ENCODE assay signal across 14 cellular contexts in the genomic region with DNA sequence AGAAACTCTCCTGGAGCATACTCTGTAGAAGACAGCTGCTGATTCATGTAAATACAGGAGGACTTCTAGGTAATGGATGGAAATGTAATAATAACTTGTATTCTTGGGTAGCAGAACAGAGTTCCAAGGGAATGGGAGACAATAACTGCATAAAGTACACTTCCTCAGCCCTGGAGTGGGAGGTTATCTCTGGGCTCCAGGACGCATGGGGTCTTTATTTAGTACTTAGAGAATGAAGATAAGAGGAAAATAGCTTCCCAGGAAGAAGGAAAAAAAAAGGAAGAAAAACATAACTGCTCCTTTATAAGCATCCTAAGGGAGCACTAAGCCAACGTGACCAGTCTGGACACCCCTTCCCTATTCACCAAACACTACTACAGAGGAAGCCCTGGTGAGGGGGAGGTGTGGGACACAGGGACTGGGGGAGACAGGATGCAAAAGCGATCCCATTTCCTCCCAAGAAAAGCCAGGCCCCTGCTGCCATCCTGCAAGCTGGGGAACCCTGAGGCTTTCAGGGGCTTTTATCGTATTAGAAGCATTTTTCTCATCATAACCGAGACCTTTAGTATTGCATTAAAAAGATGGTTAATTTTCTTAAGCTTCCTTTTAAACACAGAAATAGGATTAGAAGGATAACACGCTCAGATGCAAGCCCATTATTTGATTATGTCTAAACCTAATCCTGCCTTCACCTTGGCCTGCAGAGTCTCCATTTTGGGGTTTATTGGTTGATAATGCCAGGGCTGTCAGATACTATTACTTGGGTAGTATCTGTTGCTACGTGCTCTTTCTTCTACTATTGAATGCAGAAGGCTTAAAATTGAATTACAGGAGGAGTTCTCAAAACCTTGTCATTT.
A peak's percentile ranks its signal among the peaks of the same experiment; 100 is the strongest.
DNase-seq lines count a peak whose midpoint lies in the region; ATAC-seq and TF ChIP-seq lines count a peak whose summit lies in the region.
"Had no signal": no experiment of that assay in that cellular context is flagged by ENCODE, and none has a peak within 500 bp of the region (broad histone marks: within the 10 kb centered on the region; RNA-seq: fewer than 3 reads in every experiment).

No MANE protein-coding gene starts in this region.

- peaks cover 98% of the 10 kb centered on the region for H3K4me1 ChIP-seq in left ventricle myocardium inferior
- H3K4me1 ChIP-seq in SK-N-SH (ENCODE audit: control insufficient read depth in 1 of 2, insufficient read depth in 2 of 2, low read depth in 1 of 2, low read length in 1 of 2): peaks cover 6 to 66% of the 10 kb centered on the region in 2 experiments; a peak in 3 of 4 replicates
- H3K4me1 ChIP-seq in skeletal muscle tissue (ENCODE audit: control insufficient read depth in 3 of 3, insufficient read depth in 3 of 3, low read length in 3 of 3): peaks cover 6 to 14% (median 12%) of the 10 kb centered on the region in 3 donors

- H3F3A ChIP-seq in SK-N-SH (replicated peaks; ENCODE audit: insufficient read depth): no peaks in the 10 kb centered on the region

- peaks cover 76% of the 10 kb centered on the region for H3K4me1 Mint-ChIP-seq in glutamatergic neuron (ENCODE audit: low read depth, unreplicated experiment)
- H3K4me1 Mint-ChIP-seq in activated naive CD8-positive, alpha-beta T cell treated with anti-CD3 and anti-CD28 coated beads for 36 hours: peaks cover 31% of the 10 kb centered on the region

- TF ChIP-seq RAD21 in SK-N-SH (IDR thresholded peaks at IDR 0.05; ENCODE audit: low read length): peak; percentile 30; the same call in 1 of the 2 replicates

- peak overlapping the region; percentile 87 for H3K27ac Mint-ChIP-seq in glutamatergic neuron (ENCODE audit: unreplicated experiment)
- no peak overlapping the region for H3K27ac Mint-ChIP-seq in activated naive CD8-positive, alpha-beta T cell treated with anti-CD3 and anti-CD28 coated beads for 36 hours

- H3K9me3 ChIP-seq in left ventricle myocardium inferior (replicated peaks) (no peaks in the 10 kb centered on the region), SK-N-SH (no peaks in the 10 kb centered on the region), skeletal muscle tissue (ENCODE audit: control insufficient read depth in 3 of 3, low read length in 3 of 3) (no peaks in the 10 kb centered on the region)
- H3K9me3 ChIP-seq: HAP-1 had no signal

- H3K9ac ChIP-seq in SK-N-SH (no peak overlapping the region), skeletal muscle tissue (ENCODE audit: low read depth in 1 of 3, low read length in 3 of 3) (no peak overlapping the region)

- H3K36me3 Mint-ChIP-seq in glutamatergic neuron (ENCODE audit: unreplicated experiment): no peaks in the 10 kb centered on the region
- H3K36me3 Mint-ChIP-seq in activated naive CD8-positive, alpha-beta T cell treated with anti-CD3 and anti-CD28 coated beads for 36 hours: peaks cover 25% of the 10 kb centered on the region

- POLR2A ChIA-PET in SK-N-SH (lab: Yijun Ruan, JAX): interaction anchor here (1.0 to 2.8 kb wide), 6 partner anchors 20 to 386 kb away, joined by 4 to 18 read pairs (median 9); a partner anchor contains a TSS

- peaks cover 100% of the 10 kb centered on the region for H3K79me2 ChIP-seq in SK-N-SH (ENCODE audit: insufficient read depth)

- TF ChIP-seq CTCF in left ventricle myocardium inferior (IDR thresholded peaks at IDR 0.05; ENCODE audit: borderline replicate concordance) (no peak), SK-N-SH (IDR thresholded peaks at IDR 0.05) (no peak), glutamatergic neuron (IDR thresholded peaks at IDR 0.05; ENCODE audit: partially characterized antibody, unreplicated experiment) (no peak)

- peak overlapping the region; percentile 80 for H3K4me3 Mint-ChIP-seq in glutamatergic neuron (ENCODE audit: unreplicated experiment)
- no peak overlapping the region for H3K4me3 Mint-ChIP-seq in activated naive CD8-positive, alpha-beta T cell treated with anti-CD3 and anti-CD28 coated beads for 36 hours
- H3K4me3 Mint-ChIP-seq: CD4-positive, CD25-positive, alpha-beta regulatory T cell had no signal

- no peak overlapping the region for H3K4me2 ChIP-seq in SK-N-SH

- H2AFZ ChIP-seq in SK-N-SH (ENCODE audit: low read depth): no peak overlapping the region

- peaks cover 84% of the 10 kb centered on the region for H4K20me1 ChIP-seq in SK-N-SH (ENCODE audit: insufficient read depth)

- peaks cover 25% of the 10 kb centered on the region for H3K9me3 Mint-ChIP-seq in glutamatergic neuron (ENCODE audit: unreplicated experiment)
- H3K9me3 Mint-ChIP-seq in activated naive CD8-positive, alpha-beta T cell treated with anti-CD3 and anti-CD28 coated beads for 36 hours: peaks cover 2% of the 10 kb centered on the region

- peak overlapping the region; percentile 87 for H3K27ac ChIP-seq in left ventricle myocardium inferior (replicated peaks)
- H3K27ac ChIP-seq in SK-N-SH (ENCODE audit: low read depth in 2 of 2, low read length in 1 of 2): peak overlapping the region in 1 of 2 experiments; percentile 99; a peak in 2 of 4 replicates
- H3K27ac ChIP-seq in skeletal muscle tissue (ENCODE audit: low read depth, low read length): peak overlapping the region; percentile 42

- no peak for DNase-seq in left ventricle myocardium inferior
- DNase-seq in Right ventricle myocardium superior: no peak
- DNase-seq in SK-N-SH: peak; percentile 73
- no peak for DNase-seq in glutamatergic neuron
- no peak for DNase-seq in activated naive CD8-positive, alpha-beta T cell treated with anti-CD3 and anti-CD28 coated beads for 36 hours
- no peak for DNase-seq in stimulated activated CD4-positive, alpha-beta T cell treated with anti-CD3 and anti-CD28 coated beads, Interleukin-12 subunit alpha, Interleukin-12 subunit beta, amount 100 ng/mL, for 4 hours
- DNase-seq: ACHN; AML-193; CD4-positive, CD25-positive, alpha-beta regulatory T cell; NCI-H526; NK-92 treated with Interleukin-12 subunit alpha and Interleukin-12 subunit beta, amount 100 ng/mL, for 24 hours; OCI-M1 had no signal

- 76% methylated on average over 7 of the region's 7 CpGs for WGBS in SK-N-SH (ENCODE audit: low lambda C conversion rate)

- H3K4me3 ChIP-seq in left ventricle myocardium inferior (no peak overlapping the region), SK-N-SH (ENCODE audit: low read depth in 2 of 2, low read length in 1 of 2) (no peak overlapping the region), skeletal muscle tissue (ENCODE audit: low read length in 3 of 3) (no peak overlapping the region)
- H3K4me3 ChIP-seq: HAP-1 had no signal

- intact Hi-C loops in left ventricle myocardium inferior (cut with micrococcal nuclease): loop anchor here (10.0 kb wide), 1 partner anchor 68 kb away; no protein-coding TSS in a partner anchor
- intact Hi-C loops in Right ventricle myocardium superior (cut with DNase I): loop anchor here (5.0 kb wide), 1 partner anchor 75 kb away; no protein-coding TSS in a partner anchor

- CTCF ChIA-PET in SK-N-SH (lab: Yijun Ruan, JAX): interaction anchor here (0.6 to 1.7 kb wide), 10 partner anchors 13 to 386 kb away, joined by 3 to 6 read pairs (median 4); no protein-coding TSS in a partner anchor

- H3K27me3 Mint-ChIP-seq in glutamatergic neuron (ENCODE audit: unreplicated experiment): peaks cover 30% of the 10 kb centered on the region
- no peaks in the 10 kb centered on the region for H3K27me3 Mint-ChIP-seq in activated naive CD8-positive, alpha-beta T cell treated with anti-CD3 and anti-CD28 coated beads for 36 hours
- H3K27me3 Mint-ChIP-seq: CD4-positive, CD25-positive, alpha-beta regulatory T cell had no signal

- ATAC-seq in Right ventricle myocardium superior (ENCODE audit: poor library complexity): no peak

- H3K27me3 ChIP-seq in left ventricle myocardium inferior (ENCODE audit: low read depth) (no peaks in the 10 kb centered on the region), SK-N-SH (ENCODE audit: insufficient read depth) (no peaks in the 10 kb centered on the region), skeletal muscle tissue (ENCODE audit: control insufficient read depth in 3 of 3, insufficient read depth in 3 of 3, low read length in 3 of 3) (no peaks in the 10 kb centered on the region)

- H3K36me3 ChIP-seq in left ventricle myocardium inferior (peaks cover 32% of the 10 kb centered on the region), SK-N-SH (replicated peaks in 1 of 2; ENCODE audit: control insufficient read depth in 1 of 2, insufficient read depth in 2 of 2, low read length in 1 of 2) (peaks cover 48 to 67% of the 10 kb centered on the region in 2 experiments), skeletal muscle tissue (ENCODE audit: control insufficient read depth in 3 of 3, insufficient read depth in 3 of 3, low read length in 3 of 3) (peaks cover 0 to 8% (median 0%) of the 10 kb centered on the region in 3 donors)

- peak in 1 of 2 experiments; percentile 97; a peak in 2 of 4 replicates for TF ChIP-seq EP300 in SK-N-SH (IDR thresholded peaks at IDR 0.05; ENCODE audit: borderline replicate concordance in 1 of 2, low read depth in 1 of 2, low read length in 1 of 2)

- no peaks in the 10 kb centered on the region for H3K9me2 ChIP-seq in SK-N-SH

TF ChIP-seq in SK-N-SH, 30 proteins besides CTCF, POLR2A, EP300 and RAD21 (continues in another document):
- TF ChIP-seq FOSL2 (IDR thresholded peaks at IDR 0.05; ENCODE audit: borderline replicate concordance, low read depth) (no peak), POLR2AphosphoS5 (IDR thresholded peaks at IDR 0.05; ENCODE audit: low read depth, low read length) (peak; percentile 10)
- TF ChIP-seq, protein P1, sequence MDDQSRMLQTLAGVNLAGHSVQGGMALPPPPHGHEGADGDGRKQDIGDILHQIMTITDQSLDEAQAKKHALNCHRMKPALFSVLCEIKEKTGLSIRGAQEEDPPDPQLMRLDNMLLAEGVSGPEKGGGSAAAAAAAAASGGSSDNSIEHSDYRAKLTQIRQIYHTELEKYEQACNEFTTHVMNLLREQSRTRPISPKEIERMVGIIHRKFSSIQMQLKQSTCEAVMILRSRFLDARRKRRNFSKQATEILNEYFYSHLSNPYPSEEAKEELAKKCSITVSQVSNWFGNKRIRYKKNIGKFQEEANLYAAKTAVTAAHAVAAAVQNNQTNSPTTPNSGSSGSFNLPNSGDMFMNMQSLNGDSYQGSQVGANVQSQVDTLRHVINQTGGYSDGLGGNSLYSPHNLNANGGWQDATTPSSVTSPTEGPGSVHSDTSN (IDR thresholded peaks at IDR 0.05): no peak
- TF ChIP-seq, protein P2, sequence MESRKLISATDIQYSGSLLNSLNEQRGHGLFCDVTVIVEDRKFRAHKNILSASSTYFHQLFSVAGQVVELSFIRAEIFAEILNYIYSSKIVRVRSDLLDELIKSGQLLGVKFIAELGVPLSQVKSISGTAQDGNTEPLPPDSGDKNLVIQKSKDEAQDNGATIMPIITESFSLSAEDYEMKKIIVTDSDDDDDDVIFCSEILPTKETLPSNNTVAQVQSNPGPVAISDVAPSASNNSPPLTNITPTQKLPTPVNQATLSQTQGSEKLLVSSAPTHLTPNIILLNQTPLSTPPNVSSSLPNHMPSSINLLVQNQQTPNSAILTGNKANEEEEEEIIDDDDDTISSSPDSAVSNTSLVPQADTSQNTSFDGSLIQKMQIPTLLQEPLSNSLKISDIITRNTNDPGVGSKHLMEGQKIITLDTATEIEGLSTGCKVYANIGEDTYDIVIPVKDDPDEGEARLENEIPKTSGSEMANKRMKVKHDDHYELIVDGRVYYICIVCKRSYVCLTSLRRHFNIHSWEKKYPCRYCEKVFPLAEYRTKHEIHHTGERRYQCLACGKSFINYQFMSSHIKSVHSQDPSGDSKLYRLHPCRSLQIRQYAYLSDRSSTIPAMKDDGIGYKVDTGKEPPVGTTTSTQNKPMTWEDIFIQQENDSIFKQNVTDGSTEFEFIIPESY (IDR thresholded peaks at IDR 0.05; ENCODE audit: borderline replicate concordance, low read depth): no peak
